In genomic region chr6:35719830-35720733, GRCh38 we compare ENCODE assay signal across 7 cellular contexts. TPM values are rescaled to one million over a fixed set of nuclear protein-coding genes. Genes with fewer than 3 reads are reported as not detected.
DNase-seq lines count a peak whose midpoint lies in the region; ATAC-seq and TF ChIP-seq lines count a peak whose summit lies in the region.

No MANE protein-coding gene starts in this region.

- no peak for TF ChIP-seq CTCF in endodermal cell (conservative IDR thresholded peaks at IDR 0.05)

- H3K4me1 ChIP-seq in endodermal cell (ENCODE audit: control insufficient read depth, insufficient read depth, low read length) (peaks cover 11% of the 10 kb centered on the region), muscle layer of colon (ENCODE audit: insufficient read depth, low read length) (peaks cover 49% of the 10 kb centered on the region)

- no peaks in the 10 kb centered on the region for H3K9me3 Mint-ChIP-seq in endodermal cell

- no peaks in the 10 kb centered on the region for H3K9me3 ChIP-seq in endodermal cell (ENCODE audit: control insufficient read depth, low read length)
- H3K9me3 ChIP-seq in muscle layer of colon (ENCODE audit: low read length) = no peaks in the 10 kb centered on the region

- H3K27me3 ChIP-seq in endodermal cell (ENCODE audit: control insufficient read depth, insufficient read depth, low read length, poor library complexity, severe bottlenecking) (no peaks in the 10 kb centered on the region), muscle layer of colon (ENCODE audit: control insufficient read depth in 1 of 2, insufficient read depth in 2 of 2, low read length in 2 of 2) (no peaks in the 10 kb centered on the region)

- H3K4me3 ChIP-seq in endodermal cell (ENCODE audit: low read length) = no peak overlapping the region
- peak overlapping the region in 1 of 2 donors; percentile 24 for H3K4me3 ChIP-seq in muscle layer of colon (ENCODE audit: low read depth in 1 of 2, low read length in 2 of 2)

- 27 to 45% methylated on average over 15 to 21 of the region's 21 CpGs for WGBS in endodermal cell (ENCODE audit: insufficient coverage in 1 of 2, insufficient read length in 1 of 2), 2 experiments

- TF ChIP-seq POLR2A in GM18526 (IDR thresholded peaks at IDR 0.05; ENCODE audit: extremely low read depth, insufficient read length) = peak; percentile 12

- no peaks in the 10 kb centered on the region for H3K36me3 Mint-ChIP-seq in endodermal cell (ENCODE audit: low read depth)

- ATAC-seq in HG02678 (IDR thresholded peaks at IDR 0.05; ENCODE audit: unreplicated experiment) = peak; percentile 58

- DNase-seq in SK-N-DZ (ENCODE audit: low spot score) (peak; percentile 89), endodermal cell (peak; percentile 73), SHP77 treated with DMSO at 0.1 percent for 48 hours (lab: John Stamatoyannopoulos, UW) (no peak), NCI-H1436 treated with DMSO at 0.1 percent for 48 hours (lab: John Stamatoyannopoulos, UW) (no peak)

- peaks cover 15% of the 10 kb centered on the region for H3K27me3 Mint-ChIP-seq in endodermal cell (ENCODE audit: insufficient read depth)

- peak overlapping the region; percentile 46 for H3K27ac Mint-ChIP-seq in endodermal cell

- H3K27ac ChIP-seq in endodermal cell (ENCODE audit: low read depth, low read length) (peak overlapping the region; percentile 68), muscle layer of colon (ENCODE audit: low read depth, low read length) (peak overlapping the region; percentile 57)

- H3K4me1 Mint-ChIP-seq in endodermal cell = peaks cover 48% of the 10 kb centered on the region

- peak overlapping the region; percentile 38 for H3K4me3 Mint-ChIP-seq in endodermal cell

- H3K9ac ChIP-seq in endodermal cell (ENCODE audit: extremely low read depth, low read length, poor library complexity, severe bottlenecking) = no peak overlapping the region
- peak overlapping the region; percentile 12 for H3K9ac ChIP-seq in muscle layer of colon (ENCODE audit: low read length)

- H3K36me3 ChIP-seq in endodermal cell (ENCODE audit: control insufficient read depth, insufficient read depth, low read length) = no peaks in the 10 kb centered on the region
- H3K36me3 ChIP-seq in muscle layer of colon (ENCODE audit: insufficient read depth, low read length) = no peaks in the 10 kb centered on the region

RNA-seq across cellular contexts. Expression of gene ARMC12, which starts 16.8 kb away (rescaled TPM):
- polyA plus RNA-seq in SK-N-DZ (2014; cell fraction: cytosol; rRNA removed) = 0.56 and 0.57 TPM in 2 replicates
- 3.1 and 5.5 TPM in 2 replicates for polyA plus RNA-seq in SK-N-DZ (2014; cell fraction: nucleus; rRNA removed)
- under 1 TPM; 0.57 to 0.93 TPM for total RNA-seq in endodermal cell
- 2.4 TPM for polyA plus RNA-seq in endodermal cell (2013, experiment 1 of 2)
- polyA plus RNA-seq in endodermal cell (2013, experiment 2 of 2) = 1.8 TPM

RNA-seq across cellular contexts. Expression of gene FKBP5, which starts 31.4 kb away (rescaled TPM):
- polyA plus RNA-seq in SK-N-DZ (2014; cell fraction: cytosol; rRNA removed) = 12.7 and 14.1 TPM in 2 replicates
- 7.2 and 17.9 TPM in 2 replicates for polyA plus RNA-seq in SK-N-DZ (2014; cell fraction: nucleus; rRNA removed)
- total RNA-seq in endodermal cell = 10 to 100 TPM; 27.0 to 53.3 TPM
- 22.6 TPM for polyA plus RNA-seq in endodermal cell (2013, experiment 1 of 2)
- 22.4 TPM for polyA plus RNA-seq in endodermal cell (2013, experiment 2 of 2)

RNA-seq across cellular contexts. Expression of gene CLPSL2, which starts 56.3 kb away (rescaled TPM):
- polyA plus RNA-seq in SK-N-DZ (2014; cell fraction: cytosol; rRNA removed) = not detected in 2 replicates
- not detected in 2 replicates for polyA plus RNA-seq in SK-N-DZ (2014; cell fraction: nucleus; rRNA removed)
- total RNA-seq in endodermal cell = 1 to 10 TPM; 1.1 to 2.1 TPM
- polyA plus RNA-seq in endodermal cell (2013, experiment 1 of 2) = 1.1 TPM
- polyA plus RNA-seq in endodermal cell (2013, experiment 2 of 2) = 0.95 TPM

Comparison
In these comparisons a context has a peak if more than half of its experiments do, and no peak if none do; other contexts are left out.
1. DNase-seq: peak in SK-N-DZ (single experiment) and endodermal cell (single experiment); none in SHP77 treated with DMSO at 0.1 percent for 48 hours (single experiment) and NCI-H1436 treated with DMSO at 0.1 percent for 48 hours (single experiment).